16 cellular contexts compared by ENCODE assay signal in the genomic region with DNA sequence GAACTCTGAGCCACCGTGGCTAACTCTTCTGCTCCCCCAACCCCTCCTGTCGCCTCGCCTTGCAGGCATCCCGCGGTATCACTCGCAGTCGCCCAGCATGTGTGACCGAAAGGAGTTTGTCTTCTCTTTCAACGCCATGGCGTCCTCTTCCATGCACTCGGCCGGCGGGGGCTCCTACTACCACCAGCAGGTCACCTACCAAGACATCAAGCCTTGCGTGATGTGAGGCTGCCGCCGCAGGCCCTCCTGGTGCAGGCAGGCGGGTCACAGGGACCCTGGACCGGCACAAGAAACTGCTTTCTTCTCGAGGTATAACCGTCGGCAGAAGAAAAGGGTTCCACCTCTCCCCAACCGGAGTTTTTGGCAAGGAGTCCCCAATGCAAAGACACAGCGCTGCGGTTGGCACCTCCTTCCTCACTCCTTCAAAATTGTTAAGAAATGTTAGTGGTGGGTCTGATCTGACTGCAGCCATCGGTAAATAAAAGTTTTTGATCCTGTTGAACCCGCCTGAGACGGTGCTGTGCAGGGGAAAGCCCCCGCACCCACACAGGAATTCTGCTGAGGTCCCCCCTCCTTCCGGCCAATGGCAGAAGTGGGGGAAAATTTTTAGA. TPM values are rescaled to one million over a fixed set of nuclear protein-coding genes. Genes with fewer than 3 reads are reported as not detected.
A peak's percentile ranks its signal among the peaks of the same experiment; 100 is the strongest.
DNase-seq lines count a peak whose midpoint lies in the region; ATAC-seq, FAIRE-seq and TF ChIP-seq lines count a peak whose summit lies in the region.
"Had no signal": no experiment of that assay in that cellular context is flagged by ENCODE, and none has a peak within 500 bp of the region (broad histone marks: within the 10 kb centered on the region; RNA-seq: fewer than 3 reads in every experiment).

No MANE protein-coding gene starts in this region.

- no peak overlapping the region for H3K27ac Mint-ChIP-seq in immature natural killer cell
- H3K27ac Mint-ChIP-seq: stimulated activated effector memory CD8-positive, alpha-beta T cell treated with anti-CD3 and anti-CD28 coated beads, Interleukin-12 subunit alpha, Interleukin-12 subunit beta, amount 100 ng/mL, for 72 hours had no signal

- ATAC-seq in GM21390 (IDR thresholded peaks at IDR 0.05; ENCODE audit: unreplicated experiment) = no peak
- ATAC-seq in GM19395 (IDR thresholded peaks at IDR 0.05; ENCODE audit: unreplicated experiment) = no peak
- ATAC-seq: Right ventricle myocardium inferior; stimulated activated effector memory CD8-positive, alpha-beta T cell treated with anti-CD3 and anti-CD28 coated beads, Interleukin-12 subunit alpha, Interleukin-12 subunit beta, amount 100 ng/mL, for 72 hours had no signal

- H3K9me3 Mint-ChIP-seq in immature natural killer cell = no peaks in the 10 kb centered on the region
- H3K9me3 Mint-ChIP-seq: stimulated activated effector memory CD8-positive, alpha-beta T cell treated with anti-CD3 and anti-CD28 coated beads, Interleukin-12 subunit alpha, Interleukin-12 subunit beta, amount 100 ng/mL, for 72 hours had no signal

- no peak for FAIRE-seq in small intestine (lab: Jason Lieb, UNC)
- FAIRE-seq: GM18507 had no signal

- DNase-seq in H7 (peak; percentile 81), astrocyte of the cerebellum (ENCODE audit: low read depth) (no peak), immature natural killer cell (no peak), small intestine (no peak), HUDEP-2 (lab: John Stamatoyannopoulos, UW; ENCODE audit: unreplicated experiment in 76 of 76) (no peak), activated T-cell treated with anti-CD3 and anti-CD28 coated beads for 4 hours (no peak)
- DNase-seq: adrenal gland; NCI-H1417 treated with DMSO at 0.1 percent for 48 hours; NCI-H524 treated with DMSO at 0.1 percent for 48 hours; stimulated activated CD4-positive, alpha-beta T cell treated with anti-CD3 and anti-CD28 coated beads, Interleukin-2, amount 100 ng/mL, for 48 hours had no signal

- H3K36me3 ChIP-seq in H7 (replicated peaks; ENCODE audit: control insufficient read depth, insufficient read depth, low read length) = no peaks in the 10 kb centered on the region
- H3K36me3 ChIP-seq in small intestine (ENCODE audit: control insufficient read depth in 2 of 2, insufficient read depth in 2 of 2, low read length in 2 of 2) = no peaks in the 10 kb centered on the region
- H3K36me3 ChIP-seq: adrenal gland had no signal

- peaks cover 0 to 7% (median 0%) of the 10 kb centered on the region in 3 donors for H3K36me3 Mint-ChIP-seq in immature natural killer cell

- in situ Hi-C loops in astrocyte of the cerebellum (cut with HindIII; ENCODE audit: low sequenced_read_pairs) = no loop called here

- H3K9me3 ChIP-seq in small intestine (ENCODE audit: control insufficient read depth, low read depth) = no peaks in the 10 kb centered on the region
- H3K9me3 ChIP-seq: adrenal gland had no signal

- peaks cover 0 to 2% of the 10 kb centered on the region in 2 donors for H3K4me1 ChIP-seq in small intestine (ENCODE audit: control insufficient read depth in 2 of 2, insufficient read depth in 1 of 2, low read depth in 1 of 2, low read length in 1 of 2)

- peaks cover 99% of the 10 kb centered on the region for H3K27me3 ChIP-seq in H7 (ENCODE audit: control insufficient read depth, insufficient read depth, low read length)
- H3K27me3 ChIP-seq in small intestine (ENCODE audit: control insufficient read depth in 2 of 2, insufficient read depth in 2 of 2, low read length in 2 of 2) = peaks cover 30 to 34% of the 10 kb centered on the region in 2 donors

- peak overlapping the region in 3 of 5 donors; percentile 11 to 49 (median 18) for H3K4me3 Mint-ChIP-seq in immature natural killer cell
- H3K4me3 Mint-ChIP-seq: stimulated activated effector memory CD8-positive, alpha-beta T cell treated with anti-CD3 and anti-CD28 coated beads, Interleukin-12 subunit alpha, Interleukin-12 subunit beta, amount 100 ng/mL, for 72 hours had no signal

- TF ChIP-seq CTCF in astrocyte of the cerebellum (IDR thresholded peaks at IDR 0.05; ENCODE audit: low read depth, low read length, missing control alignments) = no peak

- WGBS in small intestine, 3 donors = 14 to 18% (median 14%) methylated on average over 29 of the region's 29 CpGs

- H3K4me3 ChIP-seq in H7 (ENCODE audit: insufficient read depth, low read depth, low read length) = no peak overlapping the region
- peak overlapping the region; percentile 71 for H3K4me3 ChIP-seq in astrocyte of the cerebellum (ENCODE audit: low read depth, low read length)
- H3K4me3 ChIP-seq in small intestine (ENCODE audit: low read depth in 1 of 2, low read length in 2 of 2) = peak overlapping the region; percentile 18 to 27
- H3K4me3 ChIP-seq: adrenal gland had no signal

- H3K27me3 Mint-ChIP-seq in immature natural killer cell (ENCODE audit: low read depth in 3 of 3) = peaks cover 17 to 26% (median 22%) of the 10 kb centered on the region in 3 donors

- peaks cover 8 to 13% of the 10 kb centered on the region in 2 donors for H3K4me1 Mint-ChIP-seq in immature natural killer cell

- peak overlapping the region in 1 of 2 donors; percentile 94 for H3K27ac ChIP-seq in small intestine (ENCODE audit: low read depth in 1 of 2, low read length in 1 of 2)
- H3K27ac ChIP-seq: adrenal gland had no signal

RNA-seq across cellular contexts. Expression of a gene that starts 2.6 kb away (rescaled TPM):
- total RNA-seq in H7 (2014; rRNA removed; shearing (Covaris generic)) = not detected in 2 replicates
- polyA plus RNA-seq in immature natural killer cell (not detected), small intestine (1 to 10 TPM in 2 of 3 donors, not detected in 1; 4.6 to 7.2 TPM)
- total RNA-seq: G401 had no signal

RNA-seq across cellular contexts. Expression of a gene that starts 42.1 kb away (rescaled TPM):
- 15.3 and 19.5 TPM in 2 replicates for total RNA-seq in H7 (2014; rRNA removed; shearing (Covaris generic))
- polyA plus RNA-seq in immature natural killer cell (10 to 100 TPM in 2 of 3 donors, 1 to 10 TPM in 1; 7.9 to 15.5 (median 12.3) TPM), small intestine (10 to 100 TPM in 1 of 3 donors, 1 to 10 TPM in 2; 7.6 to 19.2 (median 9.8) TPM)

RNA-seq across cellular contexts. Expression of a gene that starts 53.7 kb away (rescaled TPM):
- total RNA-seq in H7 (2014; rRNA removed; shearing (Covaris generic)) = 0.62 TPM in 1 of 2 replicates, not detected in the other
- polyA plus RNA-seq in immature natural killer cell (not detected), small intestine (under 1 TPM in 1 of 3 donors, not detected in 2; 0.97 TPM)
